Comparison of ENCODE assay signal across 33 cellular contexts in genomic region chr2:173106959-173107628, GRCh38. TPM values are rescaled to one million over a fixed set of nuclear protein-coding genes. Genes with fewer than 3 reads are reported as not detected.
A peak's percentile ranks its signal among the peaks of the same experiment; 100 is the strongest.
DNase-seq lines count a peak whose midpoint lies in the region; ATAC-seq, FAIRE-seq and TF ChIP-seq lines count a peak whose summit lies in the region.
"Had no signal": no experiment of that assay in that cellular context is flagged by ENCODE, and none has a peak within 500 bp of the region (broad histone marks: within the 10 kb centered on the region; RNA-seq: fewer than 3 reads in every experiment).

No MANE protein-coding gene starts in this region.

- no peaks in the 10 kb centered on the region for H3K79me2 ChIP-seq in HepG2 (ENCODE audit: insufficient read depth, low read length)

- peak overlapping the region in 1 of 2 experiments; percentile 69 for H3K14ac ChIP-seq in mesenchymal stem cell (ENCODE audit: low read length in 2 of 2)

- peak overlapping the region; percentile 71 for H2AK5ac ChIP-seq in mesenchymal stem cell (ENCODE audit: low read length, severe bottlenecking)

- ATAC-seq in HepG2 (no peak), right lobe of liver (no peak), HG02981 (IDR thresholded peaks at IDR 0.05; ENCODE audit: unreplicated experiment) (no peak)
- ATAC-seq: activated CD4-positive, alpha-beta T cell treated with anti-CD3 and anti-CD28 coated beads for 36 hours; activated CD8-positive, alpha-beta T cell treated with anti-CD3 and anti-CD28 coated beads for 36 hours; body of pancreas; GM12878 had no signal

- H3K18ac ChIP-seq in mesenchymal stem cell (ENCODE audit: low read depth in 1 of 2, low read length in 2 of 2), result no peak overlapping the region

- TF ChIP-seq RAD21 in HepG2 (CRISPR knock-in tag; IDR thresholded peaks at IDR 0.05), result no peak

- H3K27me3 ChIP-seq in HepG2 (ENCODE audit: control insufficient read depth in 1 of 2, insufficient read depth in 2 of 2, low read length in 2 of 2), result no peaks in the 10 kb centered on the region
- no peaks in the 10 kb centered on the region for H3K27me3 ChIP-seq in right lobe of liver
- H3K27me3 ChIP-seq in mesenchymal stem cell (ENCODE audit: control insufficient read depth in 1 of 2, insufficient read depth in 1 of 2, low read length in 2 of 2), result no peaks in the 10 kb centered on the region
- no peaks in the 10 kb centered on the region for H3K27me3 ChIP-seq in small intestine (ENCODE audit: control insufficient read depth in 2 of 2, insufficient read depth in 2 of 2, low read length in 2 of 2)
- H3K27me3 ChIP-seq: adrenal gland, BE2C, body of pancreas, Peyer's patch, tibial artery had no signal

- H3K27ac ChIP-seq in HepG2 (ENCODE audit: extremely low read length, insufficient read depth, low read length), result no peak overlapping the region
- H3K27ac ChIP-seq in right lobe of liver, result no peak overlapping the region
- H3K27ac ChIP-seq in SK-N-MC, result peak overlapping the region; percentile 67
- no peak overlapping the region for H3K27ac ChIP-seq in mesenchymal stem cell (ENCODE audit: low read length, poor library complexity, severe bottlenecking)
- H3K27ac ChIP-seq in small intestine (ENCODE audit: low read depth in 1 of 2, low read length in 1 of 2), result no peak overlapping the region
- H3K27ac ChIP-seq: adrenal gland, body of pancreas, HL-60, Peyer's patch, tibial artery, VCaP had no signal

- H2BK12ac ChIP-seq in mesenchymal stem cell (ENCODE audit: low read length in 2 of 2), result no peak overlapping the region

- peak overlapping the region; percentile 13 for H4K8ac ChIP-seq in mesenchymal stem cell (ENCODE audit: low read length)

- H3K9me3 ChIP-seq in HepG2 (ENCODE audit: low read length) (no peaks in the 10 kb centered on the region), right lobe of liver (no peaks in the 10 kb centered on the region), SK-N-MC (ENCODE audit: low read depth, low read length) (no peaks in the 10 kb centered on the region), mesenchymal stem cell (ENCODE audit: control insufficient read depth, low read length) (no peaks in the 10 kb centered on the region), small intestine (ENCODE audit: control insufficient read depth, low read depth) (no peaks in the 10 kb centered on the region)
- H3K9me3 ChIP-seq: adrenal gland, BE2C, body of pancreas, Peyer's patch had no signal

- no peak overlapping the region for H2BK120ac ChIP-seq in mesenchymal stem cell (ENCODE audit: low read depth, low read length)

- intact Hi-C loops in HepG2 (cut with micrococcal nuclease; ENCODE audit: unreplicated experiment), result no loop called here
- intact Hi-C loops in right lobe of liver (cut with DNase I), result no loop called here

- no peak overlapping the region for H3K4me3 ChIP-seq in HepG2 (replicated peaks in 1 of 3; ENCODE audit: insufficient read depth in 1 of 3, low read depth in 2 of 3, low read length in 3 of 3)
- H3K4me3 ChIP-seq in right lobe of liver, result no peak overlapping the region
- no peak overlapping the region for H3K4me3 ChIP-seq in SK-N-MC
- no peak overlapping the region for H3K4me3 ChIP-seq in mesenchymal stem cell (ENCODE audit: insufficient read depth in 1 of 2, low read depth in 1 of 2, low read length in 2 of 2)
- no peak overlapping the region for H3K4me3 ChIP-seq in small intestine (ENCODE audit: low read depth in 1 of 2, low read length in 2 of 2)
- H3K4me3 ChIP-seq: adrenal gland, body of pancreas, GM12878, Peyer's patch, tibial artery had no signal

- CTCF ChIA-PET in HepG2 (lab: Yijun Ruan, JAX; ENCODE audit: low intra/inter-chr PET ratio, low total read pairs), result no interaction called here

- H3K79me1 ChIP-seq in mesenchymal stem cell (replicated peaks; ENCODE audit: low read length, poor library complexity, severe bottlenecking), result peaks cover 22% of the 10 kb centered on the region

- no peak for DNase-seq in HepG2 (ENCODE audit: low spot score)
- no peak for DNase-seq in right lobe of liver
- no peak for DNase-seq in SK-N-MC (ENCODE audit: low read depth, low spot score)
- no peak for DNase-seq in mesenchymal stem cell
- DNase-seq in ecto neural progenitor cell (ENCODE audit: low spot score), result no peak
- DNase-seq in small intestine, result no peak
- no peak for DNase-seq in DMS79 treated with DMSO at 0.1 percent for 48 hours (lab: John Stamatoyannopoulos, UW)
- DNase-seq: activated CD4-positive, alpha-beta T cell treated with anti-CD3 and anti-CD28 coated beads for 36 hours; activated CD8-positive, alpha-beta memory T cell treated with anti-CD3 and anti-CD28 coated beads, Interleukin-2, amount 50 U/mL, for 48 hours; activated CD8-positive, alpha-beta T cell treated with anti-CD3 and anti-CD28 coated beads for 36 hours; activated naive CD4-positive, alpha-beta T cell treated with Interleukin-2 at 50 U/mL for 16 hours; adrenal gland; BE2C; body of pancreas; CD8-positive, alpha-beta memory T cell; cerebellar nuclear complex; hypothalamus; mesendoderm; MV-4-11; NCI-H1436; NCI-H2081 treated with DMSO at 0.1 percent for 48 hours; NCI-H2227 treated with DMSO at 0.1 percent for 48 hours; NCI-H526 treated with DMSO at 0.1 percent for 48 hours; Peyer's patch; right cardiac atrium; stimulated activated CD4-positive, alpha-beta T cell treated with anti-CD3 and anti-CD28 coated beads, Interleukin-12 subunit alpha, Interleukin-12 subunit beta, amount 100 ng/mL, for 4 hours; stimulated activated CD4-positive, alpha-beta T cell treated with anti-CD3 and anti-CD28 coated beads, Interleukin-2, amount 100 ng/mL, for 48 hours; T1000; tibial artery had no signal

- 96% methylated on average over 8 of the region's 8 CpGs for WGBS in HepG2 (ENCODE audit: low lambda C conversion rate)
- 98% methylated on average over 8 of the region's 8 CpGs for WGBS in right lobe of liver (ENCODE audit: insufficient coverage, low coverage, low lambda C conversion rate, missing lambda C conversion rate)
- WGBS in mesenchymal stem cell, result 98% methylated on average over 6 of the region's 8 CpGs
- 96 to 97% (median 97%) methylated on average over 8 of the region's 8 CpGs for WGBS in small intestine, 3 donors

- TF ChIP-seq POLR2A in HepG2 (IDR thresholded peaks at IDR 0.05; ENCODE audit: insufficient read depth in 1 of 2, low read depth in 2 of 2, low read length in 2 of 2), result no peak
- no peak for TF ChIP-seq POLR2A in right lobe of liver (IDR thresholded peaks at IDR 0.05)

- no TSS peak for BruUV-seq in HepG2 (replicated peaks; lab: Mats Ljungman, UMichigan)

- no peaks in the 10 kb centered on the region for H4K20me1 ChIP-seq in HepG2 (ENCODE audit: insufficient read depth, low read length)

- no peak overlapping the region for H3K4ac ChIP-seq in mesenchymal stem cell (ENCODE audit: low read depth in 1 of 2, low read length in 2 of 2)

- H3K4me1 ChIP-seq in HepG2 (ENCODE audit: insufficient read depth, low read length) (peaks cover 7% of the 10 kb centered on the region; the same call in 1 of the 2 replicates), right lobe of liver (peaks cover 0 to 2% (median 0%) of the 10 kb centered on the region in 4 donors), mesenchymal stem cell (ENCODE audit: control insufficient read depth, insufficient read depth, low read depth, low read length) (no peaks in the 10 kb centered on the region), small intestine (ENCODE audit: control insufficient read depth in 2 of 2, insufficient read depth in 1 of 2, low read depth in 1 of 2, low read length in 1 of 2) (no peaks in the 10 kb centered on the region)
- H3K4me1 ChIP-seq: BE2C, Peyer's patch had no signal

- in situ Hi-C loops in HepG2 (cut with HindIII; ENCODE audit: extremely low pct_ligation_motif_present, low pct_unique_long_range_greater_than_20kb), result no loop called here

- POLR2A ChIA-PET in HepG2 (lab: Yijun Ruan, JAX), result no interaction called here

- no peak overlapping the region for H2AFZ ChIP-seq in HepG2 (ENCODE audit: low read length)
- H2AFZ ChIP-seq in mesenchymal stem cell (ENCODE audit: low read depth, low read length), result no peak overlapping the region

- FAIRE-seq in HepG2 (lab: Jason Lieb, UNC), result no peak
- FAIRE-seq in small intestine (lab: Jason Lieb, UNC), result no peak
- FAIRE-seq: GM12878 had no signal

- H3K4me2 ChIP-seq in HepG2 (ENCODE audit: low read depth, low read length), result no peak overlapping the region
- H3K4me2 ChIP-seq in mesenchymal stem cell (ENCODE audit: low read length, poor library complexity, severe bottlenecking), result no peak overlapping the region

- TF ChIP-seq EP300 in HepG2 (IDR thresholded peaks at IDR 0.05; ENCODE audit: low read depth in 2 of 2, low read length in 2 of 2), result no peak
- TF ChIP-seq EP300 in HepG2 (CRISPR knock-in tag; IDR thresholded peaks at IDR 0.05; ENCODE audit: borderline replicate concordance), result no peak

- H3K23ac ChIP-seq in mesenchymal stem cell (ENCODE audit: low read length in 2 of 2), result no peak overlapping the region

- TF ChIP-seq CTCF in HepG2 (CRISPR knock-in tag; IDR thresholded peaks at IDR 0.05), result no peak
- TF ChIP-seq CTCF in right lobe of liver (IDR thresholded peaks at IDR 0.05), result no peak

- H3K36me3 ChIP-seq in HepG2 (replicated peaks in 1 of 2; ENCODE audit: control insufficient read depth in 1 of 2, insufficient read depth in 2 of 2, low read length in 2 of 2), result no peaks in the 10 kb centered on the region
- H3K36me3 ChIP-seq in right lobe of liver, result no peaks in the 10 kb centered on the region
- peaks cover 5% of the 10 kb centered on the region; the same call in 1 of the 2 replicates for H3K36me3 ChIP-seq in SK-N-MC (ENCODE audit: insufficient read depth, low read length)
- H3K36me3 ChIP-seq in mesenchymal stem cell (ENCODE audit: control insufficient read depth in 1 of 2, insufficient read depth in 2 of 2, low read depth in 1 of 2, low read length in 2 of 2), result peaks cover 3 to 12% of the 10 kb centered on the region in 2 experiments
- H3K36me3 ChIP-seq in small intestine (ENCODE audit: control insufficient read depth in 2 of 2, insufficient read depth in 2 of 2, low read length in 2 of 2), result no peaks in the 10 kb centered on the region
- H3K36me3 ChIP-seq: adrenal gland, BE2C, Peyer's patch, tibial artery had no signal

- H2BK5ac ChIP-seq in mesenchymal stem cell (ENCODE audit: low read depth, low read length, poor library complexity, severe bottlenecking), result no peak overlapping the region

- H2BK15ac ChIP-seq in mesenchymal stem cell (ENCODE audit: low read depth, poor library complexity, severe bottlenecking), result no peak overlapping the region

- H3K9ac ChIP-seq in HepG2 (ENCODE audit: insufficient read depth, low read depth, low read length) (no peak overlapping the region), SK-N-MC (ENCODE audit: insufficient read length) (no peak overlapping the region), mesenchymal stem cell (ENCODE audit: low read length) (no peak overlapping the region)

- H4K91ac ChIP-seq in mesenchymal stem cell (ENCODE audit: low read length), result peak overlapping the region; percentile 87

RNA-seq across cellular contexts. Expression of gene MAP3K20, which starts 31.4 kb away (rescaled TPM):
- total RNA-seq in HepG2 (2016; rRNA removed; fragmentation: Illumina TruSeq; extraction: Trizol), result 13.5 and 19.8 TPM in 2 replicates
- total RNA-seq in HepG2 (2016; cell fraction: cytosol; rRNA removed; fragmentation: Illumina TruSeq; extraction: Trizol; ENCODE audit: low read depth), result 0.91 and 0.97 TPM in 2 replicates
- total RNA-seq in HepG2 (2016; cell fraction: insoluble cytoplasmic fraction; rRNA removed; fragmentation: Illumina TruSeq; extraction: Trizol), result 12.6 and 19.5 TPM in 2 replicates
- total RNA-seq in HepG2 (2016; cell fraction: membrane; rRNA removed; fragmentation: Illumina TruSeq; extraction: Trizol), result 5.3 and 5.9 TPM in 2 replicates
- total RNA-seq in HepG2 (2016; cell fraction: nucleus; rRNA removed; fragmentation: Illumina TruSeq; extraction: Trizol), result 9.5 and 10.6 TPM in 2 replicates
- 3.8 and 5.2 TPM in 2 replicates for polyA plus RNA-seq in HepG2 (2011; rRNA removed)
- polyA plus RNA-seq in HepG2 (2011; cell fraction: cytosol; rRNA removed), result 3.0 and 4.0 TPM in 2 replicates
- polyA plus RNA-seq in HepG2 (2011; cell fraction: nucleus; rRNA removed), result 2.1 TPM in 2 replicates
- polyA plus RNA-seq in HepG2 (2012), result 4.8 and 7.8 TPM in 2 replicates
- 0.62 and 0.82 TPM in 2 replicates for polyA plus RNA-seq in HepG2 (2016; cell fraction: cytosol; fragmentation: Illumina TruSeq; extraction: Trizol; ENCODE audit: low read depth)
- polyA plus RNA-seq in HepG2 (2016; cell fraction: insoluble cytoplasmic fraction; fragmentation: Illumina TruSeq; extraction: Trizol; ENCODE audit: low read depth), result 13.4 and 14.4 TPM in 2 replicates
- 2.1 and 2.3 TPM in 2 replicates for polyA plus RNA-seq in HepG2 (2016; cell fraction: membrane; fragmentation: Illumina TruSeq; extraction: Trizol; ENCODE audit: low read depth)
- polyA plus RNA-seq in HepG2 (2016; cell fraction: nucleus; fragmentation: Illumina TruSeq; extraction: Trizol; ENCODE audit: insufficient read depth, low read depth), result 6.9 and 7.5 TPM in 2 replicates
- 6.7 and 16.9 TPM in 2 replicates for polyA minus RNA-seq in HepG2 (2011; rRNA and poly(A)+ RNA removed; ENCODE audit: low replicate concordance)
- 7.5 and 13.8 TPM in 2 replicates for polyA minus RNA-seq in HepG2 (2011; cell fraction: cytosol; rRNA and poly(A)+ RNA removed)
- polyA minus RNA-seq in HepG2 (2011; cell fraction: nucleus; rRNA and poly(A)+ RNA removed), result 12.4 and 13.6 TPM in 2 replicates
- total RNA-seq in right lobe of liver, result 10 to 100 TPM; 16.0 to 36.8 (median 22.0) TPM
- polyA plus RNA-seq in mesenchymal stem cell (2013, experiment 1 of 2), result 33.5 TPM
- polyA plus RNA-seq in mesenchymal stem cell (2013, experiment 2 of 2), result 34.0 TPM
- polyA plus RNA-seq in small intestine, result 10 to 100 TPM in 1 of 3 donors, 1 to 10 TPM in 2; 2.0 to 21.9 (median 5.1) TPM
